13 cellular contexts compared by ENCODE assay signal in the genomic region with DNA sequence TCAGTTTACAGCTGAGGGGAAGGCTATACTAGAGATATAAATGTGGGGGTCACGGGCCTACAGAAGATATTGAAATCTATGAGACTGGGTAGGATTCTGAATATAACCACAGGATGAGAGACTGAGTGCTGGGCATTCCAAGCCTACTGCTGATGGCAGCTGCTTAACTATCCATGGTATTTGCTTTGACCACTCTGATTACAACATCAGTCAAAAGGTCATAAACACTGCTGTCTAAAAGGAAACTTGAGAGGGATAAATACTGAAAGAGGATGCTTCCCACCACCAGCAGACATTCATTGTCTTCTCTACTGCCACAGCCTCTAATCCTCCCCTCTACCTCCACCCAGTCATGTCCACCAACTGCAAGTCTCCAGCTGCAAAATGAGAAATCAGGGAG. TPM values are rescaled to one million over a fixed set of nuclear protein-coding genes. Genes with fewer than 3 reads are reported as not detected.
DNase-seq lines count a peak whose midpoint lies in the region; ATAC-seq, FAIRE-seq and TF ChIP-seq lines count a peak whose summit lies in the region.
"Had no signal": no experiment of that assay in that cellular context is flagged by ENCODE, and none has a peak within 500 bp of the region (broad histone marks: within the 10 kb centered on the region; RNA-seq: fewer than 3 reads in every experiment).

No MANE protein-coding gene starts in this region.

- H3K4me3 ChIP-seq in psoas muscle, result no peak overlapping the region
- H3K4me3 ChIP-seq: HAP-1 had no signal

- H3K27me3 Mint-ChIP-seq in endothelial cell (ENCODE audit: unreplicated experiment), result peaks cover 11% of the 10 kb centered on the region

- peaks cover 81% of the 10 kb centered on the region for H3K4me1 ChIP-seq in psoas muscle

- H3K9me3 Mint-ChIP-seq in endothelial cell (ENCODE audit: unreplicated experiment), result no peaks in the 10 kb centered on the region

- TF ChIP-seq CTCF in endothelial cell (IDR thresholded peaks at IDR 0.05; ENCODE audit: unreplicated experiment) (no peak), psoas muscle (IDR thresholded peaks at IDR 0.05) (no peak)

- peak; percentile 22 to 75 (median 68) for ATAC-seq in psoas muscle
- ATAC-seq in HG02588 (IDR thresholded peaks at IDR 0.05; ENCODE audit: unreplicated experiment), result no peak

- WGBS in psoas muscle, 3 donors, result 32 to 43% (median 43%) methylated on average over 1 of the region's 1 CpG

- peak; percentile 60 for DNase-seq in NCI-H748 (lab: John Stamatoyannopoulos, UW; ENCODE audit: unreplicated experiment)
- DNase-seq in NCI-H748 treated with DMSO at 0.1 percent for 48 hours (lab: John Stamatoyannopoulos, UW), result no peak
- peak; percentile 63 for DNase-seq in RCC 7860 (ENCODE audit: low spot score)
- no peak for DNase-seq in endothelial cell (ENCODE audit: low spot score)
- no peak for DNase-seq in psoas muscle
- DNase-seq in NAMALWA (ENCODE audit: low spot score), result no peak
- DNase-seq in activated T-cell treated with anti-CD3 and anti-CD28 coated beads, Interleukin-2, amount 50 U/mL, for 48 hours, result no peak
- DNase-seq: 8988T; activated effector memory CD4-positive, alpha-beta T cell treated with Interleukin-2 at 50 U/mL for 16 hours; NCI-H2171 treated with DMSO at 0.1 percent for 48 hours had no signal

- H3K36me3 Mint-ChIP-seq in endothelial cell (ENCODE audit: low read depth, unreplicated experiment), result peaks cover 23% of the 10 kb centered on the region

- H3K4me3 Mint-ChIP-seq in endothelial cell (ENCODE audit: unreplicated experiment), result no peak overlapping the region

- H3K4me1 Mint-ChIP-seq in endothelial cell (ENCODE audit: unreplicated experiment), result peaks cover 39% of the 10 kb centered on the region

- H3K9me3 ChIP-seq in psoas muscle, result no peaks in the 10 kb centered on the region
- H3K9me3 ChIP-seq: HAP-1 had no signal

- H3K27me3 ChIP-seq in psoas muscle (ENCODE audit: insufficient read depth in 3 of 3, low read length in 2 of 3), result no peaks in the 10 kb centered on the region

- FAIRE-seq in RCC 7860 (lab: Jason Lieb, UNC), result no peak
- FAIRE-seq: GM12892 had no signal

- peaks cover 12 to 61% of the 10 kb centered on the region in 2 donors for H3K36me3 ChIP-seq in psoas muscle (ENCODE audit: insufficient read depth in 1 of 2, low read depth in 1 of 2)

- peak overlapping the region; percentile 41 for H3K27ac Mint-ChIP-seq in endothelial cell (ENCODE audit: unreplicated experiment)

- intact Hi-C loops in psoas muscle (cut with DNase I), result loop anchor here in 1 of 2 donors (10.0 kb wide), 1 partner anchor 743 kb away; no protein-coding TSS in a partner anchor

- peak overlapping the region; percentile 24 for H3K27ac ChIP-seq in psoas muscle

RNA-seq across cellular contexts. Expression of gene ZNF622, which starts 3.8 kb away (rescaled TPM):
- total RNA-seq in endothelial cell (ENCODE audit: unreplicated experiment), result 25.8 TPM
- total RNA-seq in psoas muscle, result 10 to 100 TPM; 11.8 to 77.2 (median 24.7) TPM
- 100 to 1,000 TPM in 1 of 3 donors, 10 to 100 TPM in 2; 43.5 to 142 (median 75.8) TPM for polyA plus RNA-seq in psoas muscle

Comparison
In these comparisons a context has a peak if more than half of its experiments do, and no peak if none do; other contexts are left out.
1. DNase-seq: peak in NCI-H748 (single experiment) and RCC 7860 (single experiment); none in NCI-H748 treated with DMSO at 0.1 percent for 48 hours (single experiment), endothelial cell (single experiment), psoas muscle (0 of 2), NAMALWA (single experiment) and activated T-cell treated with anti-CD3 and anti-CD28 coated beads, Interleukin-2, amount 50 U/mL, for 48 hours (0 of 2).